Comparison of ENCODE assay signal across 2 cellular contexts in genomic region chr9:72013188-72013877, GRCh38.
TF ChIP-seq lines count a peak whose summit lies in the region.

No MANE protein-coding gene starts in this region.

TF ChIP-seq in HepG2, 621 proteins besides CTCF, POLR2A, EP300 and RAD21:
- no peak for TF ChIP-seq CHCHD3 (CRISPR knock-in tag; IDR thresholded peaks at IDR 0.05)
- TF ChIP-seq GPN1 (CRISPR knock-in tag; IDR thresholded peaks at IDR 0.05; ENCODE audit: borderline replicate concordance): no peak
- no peak for TF ChIP-seq THYN1 (CRISPR knock-in tag; IDR thresholded peaks at IDR 0.05; ENCODE audit: borderline replicate concordance, low read depth)
- no peak for TF ChIP-seq DDIT3 (CRISPR knock-in tag; IDR thresholded peaks at IDR 0.05)
- no peak for TF ChIP-seq ZNF292 (CRISPR knock-in tag; IDR thresholded peaks at IDR 0.05; ENCODE audit: borderline replicate concordance, low read depth)
- no peak for TF ChIP-seq SRF (IDR thresholded peaks at IDR 0.05; ENCODE audit: low read depth, low read length)
- no peak for TF ChIP-seq ZNF652 (CRISPR knock-in tag; IDR thresholded peaks at IDR 0.05; ENCODE audit: borderline replicate concordance, low read depth)
- TF ChIP-seq, protein P1, sequence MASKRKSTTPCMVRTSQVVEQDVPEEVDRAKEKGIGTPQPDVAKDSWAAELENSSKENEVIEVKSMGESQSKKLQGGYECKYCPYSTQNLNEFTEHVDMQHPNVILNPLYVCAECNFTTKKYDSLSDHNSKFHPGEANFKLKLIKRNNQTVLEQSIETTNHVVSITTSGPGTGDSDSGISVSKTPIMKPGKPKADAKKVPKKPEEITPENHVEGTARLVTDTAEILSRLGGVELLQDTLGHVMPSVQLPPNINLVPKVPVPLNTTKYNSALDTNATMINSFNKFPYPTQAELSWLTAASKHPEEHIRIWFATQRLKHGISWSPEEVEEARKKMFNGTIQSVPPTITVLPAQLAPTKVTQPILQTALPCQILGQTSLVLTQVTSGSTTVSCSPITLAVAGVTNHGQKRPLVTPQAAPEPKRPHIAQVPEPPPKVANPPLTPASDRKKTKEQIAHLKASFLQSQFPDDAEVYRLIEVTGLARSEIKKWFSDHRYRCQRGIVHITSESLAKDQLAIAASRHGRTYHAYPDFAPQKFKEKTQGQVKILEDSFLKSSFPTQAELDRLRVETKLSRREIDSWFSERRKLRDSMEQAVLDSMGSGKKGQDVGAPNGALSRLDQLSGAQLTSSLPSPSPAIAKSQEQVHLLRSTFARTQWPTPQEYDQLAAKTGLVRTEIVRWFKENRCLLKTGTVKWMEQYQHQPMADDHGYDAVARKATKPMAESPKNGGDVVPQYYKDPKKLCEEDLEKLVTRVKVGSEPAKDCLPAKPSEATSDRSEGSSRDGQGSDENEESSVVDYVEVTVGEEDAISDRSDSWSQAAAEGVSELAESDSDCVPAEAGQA (IDR thresholded peaks at IDR 0.05; ENCODE audit: low read depth): no peak
- TF ChIP-seq, protein P1 (CRISPR knock-in tag; IDR thresholded peaks at IDR 0.05; ENCODE audit: borderline replicate concordance): no peak
- TF ChIP-seq ELF3 (CRISPR knock-in tag; IDR thresholded peaks at IDR 0.05): no peak
- no peak for TF ChIP-seq ZNF329 (CRISPR knock-in tag; IDR thresholded peaks at IDR 0.05; ENCODE audit: low read depth)

TF ChIP-seq in H1, 55 proteins besides CTCF, POLR2A, EP300 and RAD21:
- TF ChIP-seq, protein P2, sequence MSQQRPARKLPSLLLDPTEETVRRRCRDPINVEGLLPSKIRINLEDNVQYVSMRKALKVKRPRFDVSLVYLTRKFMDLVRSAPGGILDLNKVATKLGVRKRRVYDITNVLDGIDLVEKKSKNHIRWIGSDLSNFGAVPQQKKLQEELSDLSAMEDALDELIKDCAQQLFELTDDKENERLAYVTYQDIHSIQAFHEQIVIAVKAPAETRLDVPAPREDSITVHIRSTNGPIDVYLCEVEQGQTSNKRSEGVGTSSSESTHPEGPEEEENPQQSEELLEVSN (IDR thresholded peaks at IDR 0.05): no peak
- TF ChIP-seq CHD2 (IDR thresholded peaks at IDR 0.05; ENCODE audit: low read length): no peak
- TF ChIP-seq GABPA (IDR thresholded peaks at IDR 0.05; ENCODE audit: borderline replicate concordance, insufficient read depth, low read length): no peak
- no peak for TF ChIP-seq KDM5A (IDR thresholded peaks at IDR 0.05; ENCODE audit: low read length)
- no peak for TF ChIP-seq FOSL1 (IDR thresholded peaks at IDR 0.05; ENCODE audit: insufficient read depth, low read depth, low read length)
- TF ChIP-seq BRCA1 (IDR thresholded peaks at IDR 0.05; ENCODE audit: low read depth, low read length): no peak
TF ChIP-seq in H1: peak in this region for 0.
